Comparison of ENCODE assay signal across 1 cellular context in genomic region chr4:27023366-27023765, GRCh38.
TF ChIP-seq lines count a peak whose summit lies in the region.

No MANE protein-coding gene starts in this region.

TF ChIP-seq in HCT116, 20 proteins besides CTCF, POLR2A, EP300 and RAD21 (continued from another document):
- no peak for TF ChIP-seq MAX (IDR thresholded peaks at IDR 0.05)
- no peak for TF ChIP-seq EGR1 (IDR thresholded peaks at IDR 0.05; ENCODE audit: low read depth)
